ENCODE assay signal across 22 cellular contexts in the genomic region with DNA sequence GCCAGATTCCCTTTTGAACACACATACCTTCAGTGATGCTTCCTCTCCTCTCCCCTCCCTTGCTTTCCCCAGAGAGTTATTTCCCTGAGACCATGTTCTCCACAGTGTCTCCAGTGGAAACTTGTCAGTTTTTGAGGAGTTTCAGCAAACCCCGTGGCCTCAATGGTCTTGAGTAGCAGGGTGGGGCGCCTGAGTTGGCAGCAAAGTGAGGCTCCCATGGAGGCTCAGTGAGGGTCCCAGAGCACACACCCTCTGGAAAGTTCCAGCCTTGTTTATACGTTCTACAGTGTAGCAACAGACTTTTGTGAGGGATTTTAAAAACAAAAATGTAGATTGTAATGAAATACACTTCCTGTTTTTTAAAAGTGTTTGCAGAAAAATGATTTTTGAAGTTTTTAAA.
DNase-seq lines count a peak whose midpoint lies in the region; ATAC-seq and TF ChIP-seq lines count a peak whose summit lies in the region.
"Had no signal": no experiment of that assay in that cellular context is flagged by ENCODE, and none has a peak within 500 bp of the region (broad histone marks: within the 10 kb centered on the region; RNA-seq: fewer than 3 reads in every experiment).

No MANE protein-coding gene starts in this region.

- H3K27ac ChIP-seq in lower lobe of right lung, result peak overlapping the region; percentile 31
- H3K27ac ChIP-seq in subcutaneous abdominal adipose tissue (ENCODE audit: low read depth, low read length), result peak overlapping the region; percentile 43
- no peak overlapping the region for H3K27ac ChIP-seq in prostate gland
- H3K27ac ChIP-seq: HL-60, SJSA1 had no signal

- peak overlapping the region; percentile 74 for H3K27ac Mint-ChIP-seq in activated CD8-positive, alpha-beta T cell treated with anti-CD3 and anti-CD28 coated beads, Interleukin-2, amount 10 ng/mL, durations not matched to agents 7 days and 5 days
- no peak overlapping the region for H3K27ac Mint-ChIP-seq in activated CD8-positive, alpha-beta T cell treated with anti-CD3 and anti-CD28 coated beads for 36 hours
- H3K27ac Mint-ChIP-seq in activated T-helper 2 cell treated with anti-CD3 and anti-CD28 coated beads, Interferon-gamma antibody, Interleukin-2, Interleukin-4, amounts not matched to agents 10 μg/mL and 5 μg/mL and 100 μg/mL, durations not matched to agents 14 hours and 24 hours and 36 hours, result peak overlapping the region; percentile 25
- H3K27ac Mint-ChIP-seq: IgD-negative memory B cell had no signal

- no peak for TF ChIP-seq CTCF in activated CD8-positive, alpha-beta T cell treated with anti-CD3 and anti-CD28 coated beads for 36 hours (IDR thresholded peaks at IDR 0.05)
- no peak for TF ChIP-seq CTCF in lower lobe of right lung (IDR thresholded peaks at IDR 0.05)
- TF ChIP-seq CTCF in prostate gland (IDR thresholded peaks at IDR 0.05), result no peak

- H3K4me1 ChIP-seq in lower lobe of right lung (peaks cover 19% of the 10 kb centered on the region), subcutaneous abdominal adipose tissue (ENCODE audit: control insufficient read depth in 5 of 5, insufficient read depth in 5 of 5, low read length in 5 of 5) (peaks cover 2 to 15% (median 15%) of the 10 kb centered on the region in 5 donors), prostate gland (replicated peaks) (no peaks in the 10 kb centered on the region)
- H3K4me1 ChIP-seq: SJSA1 had no signal

- peaks cover 10% of the 10 kb centered on the region for H3K4me1 Mint-ChIP-seq in activated CD8-positive, alpha-beta T cell treated with anti-CD3 and anti-CD28 coated beads, Interleukin-2, amount 10 ng/mL, durations not matched to agents 7 days and 5 days (ENCODE audit: low read depth)
- peaks cover 10% of the 10 kb centered on the region for H3K4me1 Mint-ChIP-seq in activated CD8-positive, alpha-beta T cell treated with anti-CD3 and anti-CD28 coated beads for 36 hours (ENCODE audit: low read depth)
- peaks cover 16% of the 10 kb centered on the region for H3K4me1 Mint-ChIP-seq in activated T-helper 2 cell treated with anti-CD3 and anti-CD28 coated beads, Interferon-gamma antibody, Interleukin-2, Interleukin-4, amounts not matched to agents 10 μg/mL and 5 μg/mL and 100 μg/mL, durations not matched to agents 14 hours and 24 hours and 36 hours (ENCODE audit: low read depth)

- no peak for TF ChIP-seq POLR2A in prostate gland (IDR thresholded peaks at IDR 0.05)

- intact Hi-C loops in activated CD8-positive, alpha-beta T cell treated with anti-CD3 and anti-CD28 coated beads for 36 hours (cut with micrococcal nuclease), result no loop called here
- intact Hi-C loops in activated T-helper 2 cell treated with anti-CD3 and anti-CD28 coated beads, Interferon-gamma antibody, Interleukin-2, Interleukin-4, amounts not matched to agents 10 μg/mL and 5 μg/mL and 100 μg/mL, durations not matched to agents 14 hours and 24 hours and 36 hours (cut with micrococcal nuclease), result no loop called here
- intact Hi-C loops in lower lobe of right lung (cut with DNase I) (no loop called here), prostate gland (cut with DNase I) (no loop called here)

- no peak for DNase-seq in activated CD8-positive, alpha-beta T cell treated with anti-CD3 and anti-CD28 coated beads, Interleukin-2, amount 10 ng/mL, durations not matched to agents 7 days and 5 days
- no peak for DNase-seq in activated CD8-positive, alpha-beta T cell treated with anti-CD3 and anti-CD28 coated beads for 36 hours
- DNase-seq in activated T-helper 2 cell treated with anti-CD3 and anti-CD28 coated beads, Interferon-gamma antibody, Interleukin-2, Interleukin-4, amounts not matched to agents 10 μg/mL and 5 μg/mL and 100 μg/mL, durations not matched to agents 14 hours and 24 hours and 36 hours (ENCODE audit: low spot score), result no peak
- no peak for DNase-seq in lower lobe of right lung
- no peak for DNase-seq in SKM-1 (lab: John Stamatoyannopoulos, UW; ENCODE audit: unreplicated experiment)
- no peak for DNase-seq in prostate gland (ENCODE audit: low spot score)
- DNase-seq: activated CD8-positive, alpha-beta memory T cell treated with anti-CD3 and anti-CD28 coated beads, Interleukin-2, amount 50 U/mL, for 4 hours; activated effector memory CD4-positive, alpha-beta T cell treated with anti-CD3 and anti-CD28 coated beads, Interleukin-2, amount 50 U/mL, for 16 hours; CD8-positive, alpha-beta memory T cell; DMS79 treated with DMSO at 0.1 percent for 48 hours; effector memory CD4-positive, alpha-beta T cell; NCI-H146; NCI-H774; stimulated activated CD4-positive, alpha-beta T cell treated with anti-CD3 and anti-CD28 coated beads, Interleukin-2, amount 100 ng/mL, for 48 hours had no signal

- H3K27me3 ChIP-seq in lower lobe of right lung (ENCODE audit: low read depth) (no peaks in the 10 kb centered on the region), subcutaneous abdominal adipose tissue (ENCODE audit: control insufficient read depth in 5 of 5, insufficient read depth in 4 of 5, low read length in 5 of 5) (no peaks in the 10 kb centered on the region), prostate gland (replicated peaks; ENCODE audit: insufficient read depth) (no peaks in the 10 kb centered on the region)
- H3K27me3 ChIP-seq: MG63, SJSA1 had no signal

- POLR2A ChIA-PET in activated CD8-positive, alpha-beta T cell treated with anti-CD3 and anti-CD28 coated beads, Interleukin-2, amount 10 ng/mL, durations not matched to agents 7 days and 5 days (lab: Charles Lee), result no interaction called here
- POLR2A ChIA-PET in activated CD8-positive, alpha-beta T cell treated with anti-CD3 and anti-CD28 coated beads for 36 hours (lab: Charles Lee), result no interaction called here

- peaks cover 13% of the 10 kb centered on the region for H3K36me3 Mint-ChIP-seq in activated CD8-positive, alpha-beta T cell treated with anti-CD3 and anti-CD28 coated beads, Interleukin-2, amount 10 ng/mL, durations not matched to agents 7 days and 5 days (ENCODE audit: low read depth)
- H3K36me3 Mint-ChIP-seq in activated CD8-positive, alpha-beta T cell treated with anti-CD3 and anti-CD28 coated beads for 36 hours (ENCODE audit: low read depth), result peaks cover 11% of the 10 kb centered on the region
- H3K36me3 Mint-ChIP-seq in activated T-helper 2 cell treated with anti-CD3 and anti-CD28 coated beads, Interferon-gamma antibody, Interleukin-2, Interleukin-4, amounts not matched to agents 10 μg/mL and 5 μg/mL and 100 μg/mL, durations not matched to agents 14 hours and 24 hours and 36 hours (ENCODE audit: low read depth), result peaks cover 11% of the 10 kb centered on the region

- H3K36me3 ChIP-seq in lower lobe of right lung (no peaks in the 10 kb centered on the region), subcutaneous abdominal adipose tissue (ENCODE audit: control insufficient read depth in 5 of 5, insufficient read depth in 5 of 5, low read length in 5 of 5) (no peaks in the 10 kb centered on the region), prostate gland (no peaks in the 10 kb centered on the region)
- H3K36me3 ChIP-seq: MG63 had no signal

- CTCF ChIA-PET in activated CD8-positive, alpha-beta T cell treated with anti-CD3 and anti-CD28 coated beads, Interleukin-2, amount 10 ng/mL, durations not matched to agents 7 days and 5 days (lab: Charles Lee), result interaction anchor here (0.9 kb wide), 1 partner anchor 318 kb away, joined by 3 read pairs; no protein-coding TSS in a partner anchor
- CTCF ChIA-PET in activated CD8-positive, alpha-beta T cell treated with anti-CD3 and anti-CD28 coated beads for 36 hours (lab: Charles Lee), result no interaction called here

- H3K9ac ChIP-seq in subcutaneous abdominal adipose tissue (ENCODE audit: low read length in 5 of 5), result no peak overlapping the region

- no peak overlapping the region for H3K4me3 Mint-ChIP-seq in activated CD8-positive, alpha-beta T cell treated with anti-CD3 and anti-CD28 coated beads, Interleukin-2, amount 10 ng/mL, durations not matched to agents 7 days and 5 days
- no peak overlapping the region for H3K4me3 Mint-ChIP-seq in activated CD8-positive, alpha-beta T cell treated with anti-CD3 and anti-CD28 coated beads for 36 hours
- no peak overlapping the region for H3K4me3 Mint-ChIP-seq in activated T-helper 2 cell treated with anti-CD3 and anti-CD28 coated beads, Interferon-gamma antibody, Interleukin-2, Interleukin-4, amounts not matched to agents 10 μg/mL and 5 μg/mL and 100 μg/mL, durations not matched to agents 14 hours and 24 hours and 36 hours (ENCODE audit: low read depth)
- H3K4me3 Mint-ChIP-seq: CD8-positive, alpha-beta memory T cell; IgD-negative memory B cell had no signal

- no peaks in the 10 kb centered on the region for H3K27me3 Mint-ChIP-seq in activated CD8-positive, alpha-beta T cell treated with anti-CD3 and anti-CD28 coated beads, Interleukin-2, amount 10 ng/mL, durations not matched to agents 7 days and 5 days (ENCODE audit: low read depth)
- no peaks in the 10 kb centered on the region for H3K27me3 Mint-ChIP-seq in activated CD8-positive, alpha-beta T cell treated with anti-CD3 and anti-CD28 coated beads for 36 hours
- no peaks in the 10 kb centered on the region for H3K27me3 Mint-ChIP-seq in activated T-helper 2 cell treated with anti-CD3 and anti-CD28 coated beads, Interferon-gamma antibody, Interleukin-2, Interleukin-4, amounts not matched to agents 10 μg/mL and 5 μg/mL and 100 μg/mL, durations not matched to agents 14 hours and 24 hours and 36 hours (ENCODE audit: low read depth)
- H3K27me3 Mint-ChIP-seq: CD8-positive, alpha-beta memory T cell; IgD-negative memory B cell had no signal

- H3K4me3 ChIP-seq in lower lobe of right lung, result no peak overlapping the region
- H3K4me3 ChIP-seq in subcutaneous abdominal adipose tissue (ENCODE audit: low read depth in 1 of 5, low read length in 5 of 5), result no peak overlapping the region
- H3K4me3 ChIP-seq in prostate gland, result no peak overlapping the region
- H3K4me3 ChIP-seq: MG63, SJSA1, skin epidermis had no signal

- H3K9me3 ChIP-seq in lower lobe of right lung (no peaks in the 10 kb centered on the region), subcutaneous abdominal adipose tissue (ENCODE audit: control insufficient read depth in 5 of 5, low read length in 5 of 5) (peaks cover 0 to 8% (median 3%) of the 10 kb centered on the region in 5 donors), prostate gland (no peaks in the 10 kb centered on the region)
- H3K9me3 ChIP-seq: SJSA1 had no signal

- peaks cover 5% of the 10 kb centered on the region for H3K9me3 Mint-ChIP-seq in activated CD8-positive, alpha-beta T cell treated with anti-CD3 and anti-CD28 coated beads, Interleukin-2, amount 10 ng/mL, durations not matched to agents 7 days and 5 days (ENCODE audit: insufficient read depth)
- peaks cover 5% of the 10 kb centered on the region for H3K9me3 Mint-ChIP-seq in activated CD8-positive, alpha-beta T cell treated with anti-CD3 and anti-CD28 coated beads for 36 hours
- H3K9me3 Mint-ChIP-seq in activated T-helper 2 cell treated with anti-CD3 and anti-CD28 coated beads, Interferon-gamma antibody, Interleukin-2, Interleukin-4, amounts not matched to agents 10 μg/mL and 5 μg/mL and 100 μg/mL, durations not matched to agents 14 hours and 24 hours and 36 hours, result peaks cover 3% of the 10 kb centered on the region
- H3K9me3 Mint-ChIP-seq: IgD-negative memory B cell had no signal

- no peak for ATAC-seq in activated CD8-positive, alpha-beta T cell treated with anti-CD3 and anti-CD28 coated beads, Interleukin-2, amount 10 ng/mL, durations not matched to agents 7 days and 5 days
- no peak for ATAC-seq in activated CD8-positive, alpha-beta T cell treated with anti-CD3 and anti-CD28 coated beads for 36 hours
- ATAC-seq in lower lobe of right lung, result no peak
- no peak for ATAC-seq in GM18498 (IDR thresholded peaks at IDR 0.05; ENCODE audit: unreplicated experiment)
- ATAC-seq: activated CD4-positive, CD25-positive, alpha-beta regulatory T cell treated with anti-CD3 and anti-CD28 coated beads, Interleukin-2, amount 50 U/mL, for 24 hours had no signal

- WGBS in prostate gland, result 72% methylated on average over 3 of the region's 3 CpGs

Comparison
In these comparisons a context has a peak if more than half of its experiments do, and no peak if none do; other contexts are left out.
1. H3K27ac ChIP-seq: peak in lower lobe of right lung (single experiment) and subcutaneous abdominal adipose tissue (single experiment); none in prostate gland (0 of 2).